ENCODE assay signal across 8 cellular contexts in the genomic region with DNA sequence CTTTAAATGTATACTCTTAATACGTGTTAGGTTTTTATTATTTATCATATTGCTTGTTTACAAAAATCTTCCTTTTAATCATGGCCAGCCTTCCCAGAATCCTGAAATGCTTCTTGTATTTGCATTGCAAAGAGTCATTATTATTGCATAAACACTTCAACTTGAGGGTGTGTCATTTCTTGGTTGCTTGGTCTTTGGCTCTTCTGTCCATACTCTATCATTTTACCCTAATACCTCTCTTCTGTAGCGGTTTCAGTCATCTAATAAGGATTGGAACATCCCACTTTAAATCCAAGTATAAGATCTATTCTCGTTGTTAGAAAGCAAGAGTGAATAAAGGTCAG.
DNase-seq lines count a peak whose midpoint lies in the region; ATAC-seq, FAIRE-seq and TF ChIP-seq lines count a peak whose summit lies in the region.

No MANE protein-coding gene starts in this region.

- H3K27me3 ChIP-seq in heart right ventricle (no peaks in the 10 kb centered on the region), layer of hippocampus (ENCODE audit: control insufficient read depth, insufficient read depth, low read length) (no peaks in the 10 kb centered on the region), uterus (no peaks in the 10 kb centered on the region)

- no peaks in the 10 kb centered on the region for H3K4me1 Mint-ChIP-seq in type B pancreatic cell (ENCODE audit: unreplicated experiment)

- H3K4me1 ChIP-seq in heart right ventricle = peaks cover 0 to 26% (median 16%) of the 10 kb centered on the region in 9 donors
- no peaks in the 10 kb centered on the region for H3K4me1 ChIP-seq in uterus

- FAIRE-seq in urothelium cell line (lab: Jason Lieb, UNC) = no peak

- H3K27ac ChIP-seq in heart right ventricle (peak overlapping the region in 7 of 10 donors; percentile 10 to 48 (median 28)), VCaP (peak overlapping the region; percentile 50), layer of hippocampus (ENCODE audit: low read depth, low read length) (peak overlapping the region; percentile 67), uterus (peak overlapping the region; percentile 55 to 67)

- H3K27me3 Mint-ChIP-seq in type B pancreatic cell = no peaks in the 10 kb centered on the region

- H3K4me3 Mint-ChIP-seq in type B pancreatic cell = no peak overlapping the region

- H3K9me3 ChIP-seq in heart right ventricle (no peaks in the 10 kb centered on the region), uterus (no peaks in the 10 kb centered on the region)

- TF ChIP-seq CTCF in heart right ventricle (IDR thresholded peaks at IDR 0.05) (no peak), VCaP (conservative IDR thresholded peaks at IDR 0.05) (no peak), uterus (IDR thresholded peaks at IDR 0.05) (no peak), type B pancreatic cell (conservative IDR thresholded peaks at IDR 0.05) (no peak)

- no peaks in the 10 kb centered on the region for H3K9me3 Mint-ChIP-seq in type B pancreatic cell

- H3K4me3 ChIP-seq in heart right ventricle (peak overlapping the region in 9 of 10 donors; percentile 27 to 67 (median 57)), uterus (peak overlapping the region; percentile 43 to 44)

- TF ChIP-seq POLR2A in uterus (IDR thresholded peaks at IDR 0.05) = no peak

- H3K36me3 ChIP-seq in heart right ventricle = no peaks in the 10 kb centered on the region
- no peaks in the 10 kb centered on the region for H3K36me3 ChIP-seq in uterus

- ATAC-seq in heart right ventricle = peak in 1 of 8 donors; percentile 9
- ATAC-seq in left cardiac atrium = no peak

- DNase-seq in heart right ventricle (no peak), left cardiac atrium (no peak), uterus (no peak), type B pancreatic cell (ENCODE audit: extremely low spot score, unreplicated experiment) (no peak), urothelium cell line (ENCODE audit: low spot score) (no peak), T-helper 1 cell (no peak)

- intact Hi-C loops in heart right ventricle (cut with DNase I) (no loop called here), left cardiac atrium (cut with DNase I) (no loop called here), uterus (cut with DNase I; ENCODE audit: low total_unique reads) (no loop called here)

- 24 to 40% methylated on average over 3 of the region's 3 CpGs for WGBS in heart right ventricle, 2 donors

- no peaks in the 10 kb centered on the region for H3K36me3 Mint-ChIP-seq in type B pancreatic cell

- no peak overlapping the region for H3K27ac Mint-ChIP-seq in type B pancreatic cell
